Comparison of ENCODE assay signal across 29 cellular contexts in genomic region chr3:142237891-142238290, GRCh38.
"Had no signal": no experiment of that assay in that cellular context is flagged by ENCODE, and none has a peak within 500 bp of the region (broad histone marks: within the 10 kb centered on the region; RNA-seq: fewer than 3 reads in every experiment).

No MANE protein-coding gene starts in this region.

- H3K4me3 ChIP-seq: ovary, psoas muscle, skin epidermis, tibial nerve had no signal

- H3K4me3 Mint-ChIP-seq: activated CD4-positive, alpha-beta T cell treated with anti-CD3 and anti-CD28 coated beads, Interleukin-2, amount 10 ng/mL, durations not matched to agents 24 days and 14 days; activated CD8-positive, alpha-beta T cell treated with anti-CD3 and anti-CD28 coated beads for 36 hours; activated naive CD8-positive, alpha-beta T cell treated with anti-CD3 and anti-CD28 coated beads for 36 hours; activated T-helper 17 cell treated with anti-CD3 and anti-CD28 coated beads, Interleukin-2, amount 50 U/mL, for 72 hours; neural crest cell; stimulated activated naive CD8-positive, alpha-beta T cell treated with anti-CD3 and anti-CD28 coated beads, Interleukin-15, Interleukin-2, amounts not matched to agents 100 ng/mL and 50 ng/mL, for 24 hours had no signal

- ATAC-seq: activated CD8-positive, alpha-beta T cell treated with anti-CD3 and anti-CD28 coated beads for 36 hours; activated T-helper 17 cell treated with anti-CD3 and anti-CD28 coated beads, Interleukin-2, amount 50 U/mL, for 72 hours; esophagus mucosa; left lobe of liver; psoas muscle; right cardiac atrium had no signal

- H3K36me3 Mint-ChIP-seq: activated naive CD8-positive, alpha-beta T cell treated with anti-CD3 and anti-CD28 coated beads for 36 hours had no signal

- H3K4me1 ChIP-seq: psoas muscle, tibial nerve had no signal

- FAIRE-seq: colon, endometrium, kidney, urothelium cell line had no signal

- H3K27me3 ChIP-seq: ovary, tibial nerve had no signal

- H3K9me3 Mint-ChIP-seq: activated CD4-positive, alpha-beta T cell treated with anti-CD3 and anti-CD28 coated beads, Interleukin-2, amount 10 ng/mL, durations not matched to agents 24 days and 14 days; activated CD8-positive, alpha-beta T cell treated with anti-CD3 and anti-CD28 coated beads for 36 hours; activated naive CD8-positive, alpha-beta T cell treated with anti-CD3 and anti-CD28 coated beads for 36 hours; activated T-helper 17 cell treated with anti-CD3 and anti-CD28 coated beads, Interleukin-2, amount 50 U/mL, for 72 hours; stimulated activated naive CD8-positive, alpha-beta T cell treated with anti-CD3 and anti-CD28 coated beads, Interleukin-15, Interleukin-2, amounts not matched to agents 100 ng/mL and 50 ng/mL, for 24 hours had no signal

- H3K27ac ChIP-seq: ovary, psoas muscle, skin epidermis, tibial nerve had no signal

- H3K36me3 ChIP-seq: ovary, tibial nerve had no signal

- DNase-seq: activated CD4-positive, alpha-beta T cell treated with anti-CD3 and anti-CD28 coated beads, Interleukin-2, amount 10 ng/mL, durations not matched to agents 24 days and 14 days; activated CD4-positive, CD25-positive, alpha-beta regulatory T cell; activated CD8-positive, alpha-beta T cell treated with anti-CD3 and anti-CD28 coated beads for 36 hours; activated naive CD4-positive, alpha-beta T cell; activated naive CD8-positive, alpha-beta T cell treated with anti-CD3 and anti-CD28 coated beads for 36 hours; activated T-cell treated with anti-CD3 and anti-CD28 coated beads, Interleukin-2, amount 50 U/mL, for 1 hour; amygdala; caudate nucleus; foreskin melanocyte; glutamatergic neuron; hippocampal formation; kidney; ovary; psoas muscle; right cardiac atrium; stimulated activated CD4-positive, alpha-beta T cell treated with anti-CD3 and anti-CD28 coated beads, Interleukin-15, amount 100 ng/mL, for 24 hours; stimulated activated CD4-positive, alpha-beta T cell treated with anti-CD3 and anti-CD28 coated beads, Interleukin-2, amount 100 ng/mL, for 48 hours; T-helper 1 cell; T1000 had no signal

- H3K27ac Mint-ChIP-seq: activated CD4-positive, alpha-beta T cell treated with anti-CD3 and anti-CD28 coated beads, Interleukin-2, amount 10 ng/mL, durations not matched to agents 24 days and 14 days; activated CD8-positive, alpha-beta T cell treated with anti-CD3 and anti-CD28 coated beads for 36 hours; activated naive CD8-positive, alpha-beta T cell treated with anti-CD3 and anti-CD28 coated beads for 36 hours; activated T-helper 17 cell treated with anti-CD3 and anti-CD28 coated beads, Interleukin-2, amount 50 U/mL, for 72 hours; stimulated activated naive CD8-positive, alpha-beta T cell treated with anti-CD3 and anti-CD28 coated beads, Interleukin-15, Interleukin-2, amounts not matched to agents 100 ng/mL and 50 ng/mL, for 24 hours had no signal

- H3K4me1 Mint-ChIP-seq: activated CD4-positive, alpha-beta T cell treated with anti-CD3 and anti-CD28 coated beads, Interleukin-2, amount 10 ng/mL, durations not matched to agents 24 days and 14 days; activated naive CD8-positive, alpha-beta T cell treated with anti-CD3 and anti-CD28 coated beads for 36 hours had no signal

- H3K9me3 ChIP-seq: ovary, psoas muscle, tibial nerve had no signal
